In the genomic region with DNA sequence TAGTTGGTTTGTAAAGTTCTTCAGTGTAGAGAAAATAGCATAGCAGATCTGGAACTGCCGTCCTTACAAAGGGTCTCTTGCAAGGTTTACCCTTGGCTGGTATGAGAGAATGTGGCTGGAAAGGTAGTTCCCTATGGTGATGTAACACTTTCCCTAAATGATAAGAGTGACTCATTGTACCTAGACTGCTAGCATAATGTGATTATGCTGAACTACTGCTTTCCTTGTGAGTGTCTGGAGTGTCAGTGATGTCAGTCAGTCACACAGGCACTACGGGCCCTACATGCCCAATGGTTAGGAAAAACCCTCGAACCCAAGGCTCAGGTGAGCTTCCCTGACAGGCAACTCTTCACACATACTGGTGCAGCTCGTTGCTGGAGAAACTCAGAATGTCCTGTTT, we compare ENCODE assay signal across 24 cellular contexts. TPM values are rescaled to one million over a fixed set of nuclear protein-coding genes. Genes with fewer than 3 reads are reported as not detected.
DNase-seq lines count a peak whose midpoint lies in the region; ATAC-seq lines count a peak whose summit lies in the region.
"Had no signal": no experiment of that assay in that cellular context is flagged by ENCODE, and none has a peak within 500 bp of the region (broad histone marks: within the 10 kb centered on the region; RNA-seq: fewer than 3 reads in every experiment).

No MANE protein-coding gene starts in this region.

- H3K18ac ChIP-seq in mesendoderm (ENCODE audit: low read length) = no peak overlapping the region

- H2BK5ac ChIP-seq in mesendoderm (ENCODE audit: low read length) = no peak overlapping the region

- DNase-seq in SKM-1 (lab: John Stamatoyannopoulos, UW; ENCODE audit: unreplicated experiment) (peak; percentile 14), SKM-1 treated with dmso at 0.1 percent for 144 hours (lab: John Stamatoyannopoulos, UW; ENCODE audit: unreplicated experiment) (no peak), OCI-M1 (lab: John Stamatoyannopoulos, UW) (peak; percentile 36), mesendoderm (peak; percentile 57), DMS153 treated with DMSO at 0.1 percent for 48 hours (lab: John Stamatoyannopoulos, UW; ENCODE audit: unreplicated experiment) (no peak), left cardiac atrium (no peak), NCI-H2227 treated with DMSO at 0.1 percent for 48 hours (lab: John Stamatoyannopoulos, UW) (no peak)
- DNase-seq: 8988T; activated CD4-positive, alpha-beta T cell treated with anti-CD3 and anti-CD28 coated beads, Interleukin-2, amount 50 U/mL, for 4 hours; Caco-2; IMR-90; kidney glomerular epithelial cell; NCI-H1048; NCI-H2081; NCI-H524 treated with DMSO at 0.1 percent for 48 hours; stimulated activated CD4-positive, alpha-beta T cell treated with anti-CD3 and anti-CD28 coated beads, Interleukin-2, amount 100 ng/mL, for 24 hours; T-cell; upper lobe of right lung had no signal

- H3K4me3 ChIP-seq in mesendoderm (ENCODE audit: low read length) = no peak overlapping the region
- H3K4me3 ChIP-seq: upper lobe of right lung had no signal

- no peak overlapping the region for H3K56ac ChIP-seq in mesendoderm (ENCODE audit: low read length)

- ATAC-seq in GM19463 (IDR thresholded peaks at IDR 0.05; ENCODE audit: unreplicated experiment) (peak; percentile 60), left cardiac atrium (no peak)
- ATAC-seq: T-cell, upper lobe of right lung had no signal

- no peak overlapping the region for H3K9ac ChIP-seq in mesendoderm (ENCODE audit: low read length)

- H3K27me3 ChIP-seq in mesendoderm (ENCODE audit: insufficient read depth, low read length, poor library complexity) = no peaks in the 10 kb centered on the region
- H3K27me3 ChIP-seq: upper lobe of right lung had no signal

- no peak overlapping the region for H2BK15ac ChIP-seq in mesendoderm (replicated peaks; ENCODE audit: low read depth)

- H3K79me1 ChIP-seq in mesendoderm (ENCODE audit: low read length) = no peaks in the 10 kb centered on the region

- H3K4me1 ChIP-seq in mesendoderm (ENCODE audit: control insufficient read depth, low read depth, low read length) = peaks cover 2% of the 10 kb centered on the region
- H3K4me1 ChIP-seq: Caco-2, upper lobe of right lung had no signal

- H2AK5ac ChIP-seq in mesendoderm (ENCODE audit: low read length) = no peak overlapping the region

- H4K5ac ChIP-seq in mesendoderm (ENCODE audit: low read length) = no peak overlapping the region

- no peak overlapping the region for H4K8ac ChIP-seq in mesendoderm (ENCODE audit: low read depth, low read length)

- H3K27ac ChIP-seq in mesendoderm (ENCODE audit: low read depth, low read length) = no peak overlapping the region
- H3K27ac ChIP-seq: epithelial cell of prostate, HL-60, upper lobe of right lung had no signal

- H3K4ac ChIP-seq in mesendoderm (ENCODE audit: low read depth, low read length) = no peak overlapping the region

- WGBS in mesendoderm (ENCODE audit: extremely low coverage, insufficient coverage, low lambda C conversion rate) = no CpG with 5 or more reads among the region's 4 CpGs

- H3K36me3 ChIP-seq in mesendoderm (ENCODE audit: control insufficient read depth, insufficient read depth, low read length) = no peaks in the 10 kb centered on the region
- H3K36me3 ChIP-seq: upper lobe of right lung had no signal

- H3K23ac ChIP-seq in mesendoderm (ENCODE audit: low read length) = no peak overlapping the region

- H3K4me2 ChIP-seq in mesendoderm (ENCODE audit: low read length) = no peak overlapping the region

- H3K79me2 ChIP-seq in mesendoderm (ENCODE audit: control insufficient read depth, insufficient read depth, low read length) = no peaks in the 10 kb centered on the region

- no peak overlapping the region for H2BK120ac ChIP-seq in mesendoderm (ENCODE audit: low read depth, low read length)

- intact Hi-C loops in left cardiac atrium (cut with DNase I) = loop anchor here in 1 of 2 donors (10.0 kb wide), 1 partner anchor 95 kb away; no protein-coding TSS in a partner anchor

RNA-seq across cellular contexts. Expression of gene LY86, which starts 28.5 kb away (rescaled TPM):
- polyA plus RNA-seq in mesendoderm (2013, experiment 1 of 2) = not detected
- not detected for polyA plus RNA-seq in mesendoderm (2013, experiment 2 of 2)
- total RNA-seq in left cardiac atrium = 1 to 10 TPM; 1.9 to 2.4 TPM
- total RNA-seq: Caco-2, Daoy, dermis microvascular lymphatic vessel endothelial cell, IMR-90, progenitor cell of endocrine pancreas had no signal
- polyA plus RNA-seq: IMR-90 had no signal

Comparison
In these comparisons a context has a peak if more than half of its experiments do, and no peak if none do; other contexts are left out.
1. DNase-seq: peak in SKM-1 (single experiment), OCI-M1 (single experiment) and mesendoderm (single experiment); none in SKM-1 treated with dmso at 0.1 percent for 144 hours (single experiment), DMS153 treated with DMSO at 0.1 percent for 48 hours (single experiment), left cardiac atrium (single experiment) and NCI-H2227 treated with DMSO at 0.1 percent for 48 hours (single experiment).